ENCODE assay signal across 9 cellular contexts in genomic region chr1:34681481-34682451, GRCh38.
DNase-seq lines count a peak whose midpoint lies in the region; ATAC-seq, FAIRE-seq and TF ChIP-seq lines count a peak whose summit lies in the region.
"Had no signal": no experiment of that assay in that cellular context is flagged by ENCODE, and none has a peak within 500 bp of the region (broad histone marks: within the 10 kb centered on the region; RNA-seq: fewer than 3 reads in every experiment).

No MANE protein-coding gene starts in this region.

- no peak overlapping the region for H3K4me3 ChIP-seq in BJ (ENCODE audit: low read depth, low read length)
- H3K4me3 ChIP-seq in retinal pigment epithelial cell (ENCODE audit: low read length), result no peak overlapping the region

- no peaks in the 10 kb centered on the region for H3K9me3 Mint-ChIP-seq in activated T-cell treated with anti-CD3 and anti-CD28 coated beads, Interleukin-2, amount 50 U/mL, for 4 hours
- H3K9me3 Mint-ChIP-seq in glutamatergic neuron (ENCODE audit: unreplicated experiment), result no peaks in the 10 kb centered on the region
- H3K9me3 Mint-ChIP-seq: IgD-negative memory B cell had no signal

- peaks cover 8% of the 10 kb centered on the region for H3K4me1 Mint-ChIP-seq in activated T-cell treated with anti-CD3 and anti-CD28 coated beads, Interleukin-2, amount 50 U/mL, for 4 hours (ENCODE audit: low read depth)
- H3K4me1 Mint-ChIP-seq in glutamatergic neuron (ENCODE audit: low read depth, unreplicated experiment), result peaks cover 5% of the 10 kb centered on the region

- peaks cover 11% of the 10 kb centered on the region for H3K27me3 Mint-ChIP-seq in activated T-cell treated with anti-CD3 and anti-CD28 coated beads, Interleukin-2, amount 50 U/mL, for 4 hours (ENCODE audit: low read depth)
- peaks cover 3% of the 10 kb centered on the region for H3K27me3 Mint-ChIP-seq in glutamatergic neuron (ENCODE audit: unreplicated experiment)

- TF ChIP-seq CTCF in BJ (IDR thresholded peaks at IDR 0.05; ENCODE audit: insufficient read depth, low read depth, low read length), result peak; percentile 85
- TF ChIP-seq CTCF in glutamatergic neuron (IDR thresholded peaks at IDR 0.05; ENCODE audit: partially characterized antibody, unreplicated experiment), result peak; percentile 96
- TF ChIP-seq CTCF in retinal pigment epithelial cell (conservative IDR thresholded peaks at IDR 0.05; ENCODE audit: low read depth, low read length), result peak; percentile 85

- FAIRE-seq in GM18507 (lab: Jason Lieb, UNC), result peak; percentile 72

- no peaks in the 10 kb centered on the region for H3K36me3 Mint-ChIP-seq in activated T-cell treated with anti-CD3 and anti-CD28 coated beads, Interleukin-2, amount 50 U/mL, for 4 hours (ENCODE audit: insufficient read depth)
- H3K36me3 Mint-ChIP-seq in glutamatergic neuron (ENCODE audit: unreplicated experiment), result peaks cover 5% of the 10 kb centered on the region
- H3K36me3 Mint-ChIP-seq: IgD-negative memory B cell had no signal

- no peaks in the 10 kb centered on the region for H3K36me3 ChIP-seq in BJ (ENCODE audit: control insufficient read depth, insufficient read depth, low read length)

- H3K27me3 ChIP-seq in BJ (ENCODE audit: control insufficient read depth, insufficient read depth, low read length), result no peaks in the 10 kb centered on the region

- H3K27ac Mint-ChIP-seq in glutamatergic neuron (ENCODE audit: unreplicated experiment), result no peak overlapping the region
- H3K27ac Mint-ChIP-seq: IgD-negative memory B cell had no signal

- CTCF ChIA-PET in BJ (lab: Yijun Ruan, JAX), result interaction anchor here (0.6 to 1.5 kb wide), 5 partner anchors 9 to 53 kb away, joined by 3 to 6 read pairs (median 3); no protein-coding TSS in a partner anchor

- no peak for DNase-seq in BJ (ENCODE audit: low read depth)
- peak; percentile 23 for DNase-seq in GM18507 (ENCODE audit: extremely low spot score, insufficient read length, low read depth)
- peak; percentile 37 for DNase-seq in NCI-H460 (ENCODE audit: extremely low read depth, low read depth)
- peak; percentile 21 for DNase-seq in activated T-cell treated with anti-CD3 and anti-CD28 coated beads, Interleukin-2, amount 50 U/mL, for 4 hours
- peak; percentile 75 for DNase-seq in glutamatergic neuron
- peak; percentile 6 for DNase-seq in retinal pigment epithelial cell (ENCODE audit: low read depth)
- no peak for DNase-seq in mesenteric fat pad (ENCODE audit: low spot score)
- no peak for DNase-seq in effector CD8-positive, alpha-beta T cell (lab: John Stamatoyannopoulos, UW)

- POLR2A ChIA-PET in BJ (lab: Charles Lee), result no interaction called here

- no peak overlapping the region for H3K4me3 Mint-ChIP-seq in activated T-cell treated with anti-CD3 and anti-CD28 coated beads, Interleukin-2, amount 50 U/mL, for 4 hours
- H3K4me3 Mint-ChIP-seq in glutamatergic neuron (ENCODE audit: unreplicated experiment), result no peak overlapping the region
- H3K4me3 Mint-ChIP-seq: IgD-negative memory B cell had no signal

- peak in 1 of 2 donors; percentile 48 for ATAC-seq in activated T-cell treated with anti-CD3 and anti-CD28 coated beads, Interleukin-2, amount 50 U/mL, for 4 hours

Comparison
In these comparisons a context has a peak if more than half of its experiments do, and no peak if none do; other contexts are left out.
1. DNase-seq: peak in GM18507 (single experiment), NCI-H460 (single experiment), activated T-cell treated with anti-CD3 and anti-CD28 coated beads, Interleukin-2, amount 50 U/mL, for 4 hours (single experiment), glutamatergic neuron (single experiment) and retinal pigment epithelial cell (single experiment); none in BJ (single experiment), mesenteric fat pad (single experiment) and effector CD8-positive, alpha-beta T cell (single experiment).
2. Peak in every context shown above with its lines, with median percentiles within 50 percentile points of each other: CTCF ChIP-seq.